In genomic region chr4:165331316-165331715, GRCh38 we compare ENCODE assay signal across 10 cellular contexts. TPM values are rescaled to one million over a fixed set of nuclear protein-coding genes. Genes with fewer than 3 reads are reported as not detected.
DNase-seq lines count a peak whose midpoint lies in the region; ATAC-seq and TF ChIP-seq lines count a peak whose summit lies in the region.
"Had no signal": no experiment of that assay in that cellular context is flagged by ENCODE, and none has a peak within 500 bp of the region (broad histone marks: within the 10 kb centered on the region; RNA-seq: fewer than 3 reads in every experiment).

No MANE protein-coding gene starts in this region.

- POLR2A ChIA-PET in A673 (lab: Charles Lee; ENCODE audit: low non-redundant PET): interaction anchor here (0.6 kb wide), 1 partner anchor 696 kb away, joined by 5 read pairs; no protein-coding TSS in a partner anchor

- H3K27ac ChIP-seq in A673 (ENCODE audit: low read depth, low read length, poor library complexity, severe bottlenecking): no peak overlapping the region
- H3K27ac ChIP-seq in HL-60 (replicated peaks): no peak overlapping the region
- no peak overlapping the region for H3K27ac ChIP-seq in iPS-18a (ENCODE audit: low read length)

- peak overlapping the region; percentile 71 for H3K4me3 ChIP-seq in A673 (ENCODE audit: low read depth, low read length, poor library complexity, severe bottlenecking)
- peak overlapping the region; percentile 13; the same call in 1 of the 2 replicates for H3K4me3 ChIP-seq in HL-60 (replicated peaks; ENCODE audit: insufficient read depth, low read length)
- H3K4me3 ChIP-seq in iPS-18a (ENCODE audit: low read length): peak overlapping the region; percentile 93

- peak; percentile 11 for ATAC-seq in activated T-helper 17 cell treated with anti-CD3 and anti-CD28 coated beads, Interleukin-2, amount 50 U/mL, for 72 hours (replicated peaks)
- no peak for ATAC-seq in GM18519 (IDR thresholded peaks at IDR 0.05; ENCODE audit: low FRiP score, unreplicated experiment)

- intact Hi-C loops in A673 (cut with micrococcal nuclease; ENCODE audit: unreplicated experiment): loop anchor here (5.0 kb wide), 1 partner anchor 131 kb away; no protein-coding TSS in a partner anchor

- DNase-seq in A673 (ENCODE audit: low spot score) (peak; percentile 12), HL-60 (ENCODE audit: low read depth in 1 of 2, low spot score in 1 of 2) (no peak), amniotic stem cell (lab: John Stamatoyannopoulos, UW) (no peak), cerebellar nuclear complex (lab: John Stamatoyannopoulos, UW) (no peak), HuH-7 (ENCODE audit: low spot score) (no peak)
- DNase-seq: hippocampal formation, NCI-H345 had no signal

- H3K9me3 Mint-ChIP-seq in activated T-helper 17 cell treated with anti-CD3 and anti-CD28 coated beads, Interleukin-2, amount 50 U/mL, for 72 hours: no peaks in the 10 kb centered on the region

- no peak overlapping the region for H3K9ac ChIP-seq in iPS-18a (ENCODE audit: low read length)

- no peak; the same call in 1 of the 2 replicates for TF ChIP-seq CTCF in A673 (conservative IDR thresholded peaks at IDR 0.05; ENCODE audit: low read depth, low read length)
- peak; percentile 21 for TF ChIP-seq CTCF in HL-60 (IDR thresholded peaks at IDR 0.05; ENCODE audit: insufficient read depth, low read length)

- H3K4me1 ChIP-seq in A673 (ENCODE audit: insufficient read depth, low read length, poor library complexity, severe bottlenecking) (peaks cover 40% of the 10 kb centered on the region), iPS-18a (ENCODE audit: control insufficient read depth, low read depth, low read length) (peaks cover 17% of the 10 kb centered on the region)

- CTCF ChIA-PET in A673 (lab: Charles Lee): no interaction called here

- H3K36me3 Mint-ChIP-seq in activated T-helper 17 cell treated with anti-CD3 and anti-CD28 coated beads, Interleukin-2, amount 50 U/mL, for 72 hours (ENCODE audit: low read depth): peaks cover 2% of the 10 kb centered on the region

- H3K27me3 Mint-ChIP-seq in activated T-helper 17 cell treated with anti-CD3 and anti-CD28 coated beads, Interleukin-2, amount 50 U/mL, for 72 hours: no peaks in the 10 kb centered on the region

- peaks cover 38% of the 10 kb centered on the region for H3K4me1 Mint-ChIP-seq in activated T-helper 17 cell treated with anti-CD3 and anti-CD28 coated beads, Interleukin-2, amount 50 U/mL, for 72 hours

- peak overlapping the region; percentile 95 for H3K27ac Mint-ChIP-seq in activated T-helper 17 cell treated with anti-CD3 and anti-CD28 coated beads, Interleukin-2, amount 50 U/mL, for 72 hours

- no TSS peak for BruUV-seq in A673 (replicated peaks; lab: Mats Ljungman, UMichigan)

- H3K36me3 ChIP-seq in A673 (ENCODE audit: insufficient read depth, low read length, poor library complexity, severe bottlenecking) (peaks cover 64% of the 10 kb centered on the region), iPS-18a (ENCODE audit: control insufficient read depth, low read depth, low read length) (peaks cover 41% of the 10 kb centered on the region)

- H3K27me3 ChIP-seq in A673 (replicated peaks; ENCODE audit: insufficient read depth, low read depth, low read length, poor library complexity): no peaks in the 10 kb centered on the region
- no peaks in the 10 kb centered on the region for H3K27me3 ChIP-seq in HL-60 (ENCODE audit: insufficient read depth, poor library complexity, severe bottlenecking)
- H3K27me3 ChIP-seq in iPS-18a (ENCODE audit: control insufficient read depth, insufficient read depth, low read length): no peaks in the 10 kb centered on the region

- no peak overlapping the region for H3K4me3 Mint-ChIP-seq in activated T-helper 17 cell treated with anti-CD3 and anti-CD28 coated beads, Interleukin-2, amount 50 U/mL, for 72 hours

- H3K9me3 ChIP-seq in A673 (ENCODE audit: low read depth, low read length, poor library complexity, severe bottlenecking): no peaks in the 10 kb centered on the region
- no peaks in the 10 kb centered on the region for H3K9me3 ChIP-seq in iPS-18a (ENCODE audit: control insufficient read depth, low read depth, low read length)

RNA-seq across cellular contexts. Expression of gene MSMO1, which starts 3.8 kb away (rescaled TPM):
- 104 and 137 TPM in 2 replicates for total RNA-seq in A673 (2021)
- total RNA-seq in activated T-helper 17 cell treated with anti-CD3 and anti-CD28 coated beads, Interleukin-2, amount 50 U/mL, for 72 hours: 10 to 100 TPM; 57.9 to 71.4 TPM

RNA-seq across cellular contexts. Expression of gene CPE, which starts 47.5 kb away (rescaled TPM):
- 27.2 and 32.7 TPM in 2 replicates for total RNA-seq in A673 (2021)
- not detected for total RNA-seq in activated T-helper 17 cell treated with anti-CD3 and anti-CD28 coated beads, Interleukin-2, amount 50 U/mL, for 72 hours

Comparison
In these comparisons a context has a peak if more than half of its experiments do, and no peak if none do; other contexts are left out.
1. H3K4me3 ChIP-seq: peak in every context shown above with its lines; median percentile 93 in iPS-18a; 71 in A673; 13 in HL-60.
2. RNA of gene CPE, which starts 47.5 kb away (total RNA-seq): 27.2 to 32.7 TPM in A673; not detected in activated T-helper 17 cell treated with anti-CD3 and anti-CD28 coated beads, Interleukin-2, amount 50 U/mL, for 72 hours; every median in the first group is over 10 times any median in the second.